Comparison of ENCODE assay signal across 8 cellular contexts in the genomic region with DNA sequence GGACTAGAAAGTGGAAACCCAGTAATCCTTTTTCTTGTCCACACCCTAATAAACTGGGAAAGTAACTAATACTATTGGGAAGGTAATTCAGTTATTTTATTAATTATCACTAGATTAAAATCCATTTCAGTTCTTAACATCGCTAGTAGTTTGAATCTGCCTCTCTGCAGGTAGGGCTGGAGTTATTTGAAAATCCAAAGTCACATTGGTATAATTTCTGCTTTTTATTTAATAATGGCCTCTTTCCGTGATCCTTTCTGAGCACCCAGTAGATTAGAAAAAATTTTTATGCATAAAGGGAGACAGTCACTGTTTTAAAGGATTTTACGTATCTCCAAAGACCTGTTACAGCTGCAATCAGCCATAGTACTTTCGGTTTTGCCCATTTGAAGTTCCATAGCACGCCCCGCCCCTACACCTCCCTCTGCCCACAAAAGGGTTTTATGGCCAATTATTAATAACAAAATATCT. TPM values are rescaled to one million over a fixed set of nuclear protein-coding genes. Genes with fewer than 3 reads are reported as not detected.
DNase-seq lines count a peak whose midpoint lies in the region; ATAC-seq and TF ChIP-seq lines count a peak whose summit lies in the region.

No MANE protein-coding gene starts in this region.

- 1 to 3% methylated on average over 6 of the region's 6 CpGs for WGBS in esophagus squamous epithelium, 2 donors
- WGBS in thyroid gland, 2 donors: 4 to 5% methylated on average over 6 of the region's 6 CpGs

- intact Hi-C loops in esophagus squamous epithelium (cut with DNase I) (no loop called here), thyroid gland (cut with DNase I) (no loop called here)
- intact Hi-C loops in naive thymus-derived CD4-positive, alpha-beta T cell (cut with micrococcal nuclease): loop anchor here (1.0 kb wide), 3 partner anchors 20 to 144 kb away; a partner anchor contains a TSS

- in situ Hi-C loops in GM18951 (cut with MboI; ENCODE audit: low sequenced_read_pairs, unreplicated experiment): no loop called here

- TF ChIP-seq POLR2A in GM18951 (IDR thresholded peaks at IDR 0.05; ENCODE audit: extremely low read depth, insufficient read depth, insufficient read length) (peak; percentile 31), esophagus squamous epithelium (IDR thresholded peaks at IDR 0.05) (no peak), thyroid gland (IDR thresholded peaks at IDR 0.05) (no peak)

- H3K36me3 Mint-ChIP-seq in naive thymus-derived CD4-positive, alpha-beta T cell: peaks cover 12 to 30% (median 21%) of the 10 kb centered on the region in 5 donors

- peaks cover 48% of the 10 kb centered on the region for H3K36me3 ChIP-seq in BLaER1
- H3K36me3 ChIP-seq in esophagus squamous epithelium: peaks cover 0 to 53% (median 8%) of the 10 kb centered on the region in 3 donors
- H3K36me3 ChIP-seq in naive thymus-derived CD4-positive, alpha-beta T cell (ENCODE audit: control insufficient read depth in 2 of 3, insufficient read depth in 3 of 3, low read length in 3 of 3): peaks cover 10 to 32% (median 19%) of the 10 kb centered on the region in 3 experiments
- H3K36me3 ChIP-seq in thyroid gland: peaks cover 9 to 17% of the 10 kb centered on the region in 2 donors

- H3K9me3 ChIP-seq in BLaER1: no peaks in the 10 kb centered on the region
- no peaks in the 10 kb centered on the region for H3K9me3 ChIP-seq in esophagus squamous epithelium
- H3K9me3 ChIP-seq in naive thymus-derived CD4-positive, alpha-beta T cell (ENCODE audit: control insufficient read depth in 2 of 3, low read length in 3 of 3): no peaks in the 10 kb centered on the region
- H3K9me3 ChIP-seq in thyroid gland: no peaks in the 10 kb centered on the region

- peak overlapping the region; percentile 79 to 98 (median 92) for H3K4me3 Mint-ChIP-seq in naive thymus-derived CD4-positive, alpha-beta T cell

- peaks cover 0 to 3% (median 0%) of the 10 kb centered on the region in 11 donors for H3K9me3 Mint-ChIP-seq in naive thymus-derived CD4-positive, alpha-beta T cell

- ATAC-seq in HG03108 (IDR thresholded peaks at IDR 0.05; ENCODE audit: unreplicated experiment): peak; percentile 46
- peak; percentile 54 for ATAC-seq in naive thymus-derived CD4-positive, alpha-beta T cell

- H3K4me3 ChIP-seq in BLaER1 (peak overlapping the region; percentile 82), esophagus squamous epithelium (peak overlapping the region; percentile 84 to 93 (median 90)), thyroid gland (replicated peaks in 1 of 3) (peak overlapping the region in 2 of 3 donors; percentile 33 to 81)
- peak overlapping the region; percentile 70 for H3K4me3 ChIP-seq in naive thymus-derived CD4-positive, alpha-beta T cell (ENCODE audit: low read length)

- POLR2A ChIA-PET in naive thymus-derived CD4-positive, alpha-beta T cell (lab: Charles Lee): interaction anchor here (0.8 to 4.3 kb wide), 13 partner anchors 10 to 406 kb away, joined by 3 to 22 read pairs (median 5); a partner anchor contains a TSS

- H3K4me1 ChIP-seq in BLaER1 (peaks cover 21% of the 10 kb centered on the region), esophagus squamous epithelium (peaks cover 0 to 36% (median 6%) of the 10 kb centered on the region in 3 donors), thyroid gland (peaks cover 5 to 8% of the 10 kb centered on the region in 2 donors)
- H3K4me1 ChIP-seq in naive thymus-derived CD4-positive, alpha-beta T cell (ENCODE audit: control insufficient read depth in 2 of 2, insufficient read depth in 2 of 2, low read length in 2 of 2): peaks cover 0 to 20% of the 10 kb centered on the region in 2 donors

- TF ChIP-seq CTCF in esophagus squamous epithelium (IDR thresholded peaks at IDR 0.05) (no peak), thyroid gland (IDR thresholded peaks at IDR 0.05) (no peak)

- CTCF ChIA-PET in naive thymus-derived CD4-positive, alpha-beta T cell (lab: Charles Lee): no interaction called here

- H3K27ac ChIP-seq in BLaER1 (peak overlapping the region; percentile 68), esophagus squamous epithelium (peak overlapping the region; percentile 94 to 97 (median 96)), thyroid gland (peak overlapping the region; percentile 82 to 91 (median 87))
- peak overlapping the region; percentile 91 for H3K27ac ChIP-seq in naive thymus-derived CD4-positive, alpha-beta T cell (ENCODE audit: low read depth, low read length)

- DNase-seq in NCI-H748 treated with DMSO at 0.1 percent for 48 hours (lab: John Stamatoyannopoulos, UW): peak; percentile 60
- peak; percentile 11 for DNase-seq in activated T-cell treated with anti-CD3 and anti-CD28 coated beads for 48 hours (ENCODE audit: low read depth)
- no peak for DNase-seq in esophagus squamous epithelium (lab: John Stamatoyannopoulos, UW)
- peak in 8 of 9 donors; percentile 34 to 70 (median 64) for DNase-seq in naive thymus-derived CD4-positive, alpha-beta T cell
- DNase-seq in thyroid gland: peak; percentile 49 to 60

- no peaks in the 10 kb centered on the region for H3K27me3 Mint-ChIP-seq in naive thymus-derived CD4-positive, alpha-beta T cell

- H3K4me2 ChIP-seq in BLaER1: peak overlapping the region; percentile 85

- H3K4me1 Mint-ChIP-seq in naive thymus-derived CD4-positive, alpha-beta T cell: peaks cover 21 to 49% (median 41%) of the 10 kb centered on the region in 7 donors

- peaks cover 32% of the 10 kb centered on the region for H4K20me1 ChIP-seq in BLaER1

- peak overlapping the region; percentile 87 to 98 (median 94) for H3K27ac Mint-ChIP-seq in naive thymus-derived CD4-positive, alpha-beta T cell

- peak overlapping the region; percentile 84 for H3K9ac ChIP-seq in BLaER1

- H3K27me3 ChIP-seq in BLaER1: no peaks in the 10 kb centered on the region
- H3K27me3 ChIP-seq in esophagus squamous epithelium: no peaks in the 10 kb centered on the region
- no peaks in the 10 kb centered on the region for H3K27me3 ChIP-seq in naive thymus-derived CD4-positive, alpha-beta T cell (ENCODE audit: control insufficient read depth in 2 of 2, insufficient read depth in 2 of 2, low read length in 2 of 2)
- H3K27me3 ChIP-seq in thyroid gland: no peaks in the 10 kb centered on the region

RNA-seq across cellular contexts. Expression of a gene that starts 0.6 kb away (rescaled TPM):
- total RNA-seq in esophagus squamous epithelium (100 to 1,000 TPM in 2 of 4 donors, 10 to 100 TPM in 2; 60.9 to 118 (median 102) TPM), thyroid gland (100 to 1,000 TPM; 124 to 189 (median 164) TPM)
- 100 to 1,000 TPM in 1 of 5 experiments, 10 to 100 TPM in 4; 73.4 to 102 (median 75.9) TPM for total RNA-seq in naive thymus-derived CD4-positive, alpha-beta T cell
- 10 to 100 TPM; 57.8 to 81.2 TPM for polyA plus RNA-seq in naive thymus-derived CD4-positive, alpha-beta T cell

RNA-seq across cellular contexts. Expression of a gene that starts 20.0 kb away (rescaled TPM):
- 100 to 1,000 TPM in 3 of 4 donors, 10 to 100 TPM in 1; 72.0 to 127 (median 114) TPM for total RNA-seq in esophagus squamous epithelium
- 100 to 1,000 TPM; 103 to 253 (median 120) TPM for total RNA-seq in naive thymus-derived CD4-positive, alpha-beta T cell
- polyA plus RNA-seq in naive thymus-derived CD4-positive, alpha-beta T cell: 100 to 1,000 TPM; 128 to 171 TPM
- 100 to 1,000 TPM; 100 to 148 (median 127) TPM for total RNA-seq in thyroid gland

Comparison
In these comparisons a context has a peak if more than half of its experiments do, and no peak if none do; other contexts are left out.
1. intact Hi-C loops: an anchor here in naive thymus-derived CD4-positive, alpha-beta T cell (1.0 kb wide); none called in esophagus squamous epithelium and thyroid gland.